Comparison of ENCODE assay signal across 30 cellular contexts in the genomic region with DNA sequence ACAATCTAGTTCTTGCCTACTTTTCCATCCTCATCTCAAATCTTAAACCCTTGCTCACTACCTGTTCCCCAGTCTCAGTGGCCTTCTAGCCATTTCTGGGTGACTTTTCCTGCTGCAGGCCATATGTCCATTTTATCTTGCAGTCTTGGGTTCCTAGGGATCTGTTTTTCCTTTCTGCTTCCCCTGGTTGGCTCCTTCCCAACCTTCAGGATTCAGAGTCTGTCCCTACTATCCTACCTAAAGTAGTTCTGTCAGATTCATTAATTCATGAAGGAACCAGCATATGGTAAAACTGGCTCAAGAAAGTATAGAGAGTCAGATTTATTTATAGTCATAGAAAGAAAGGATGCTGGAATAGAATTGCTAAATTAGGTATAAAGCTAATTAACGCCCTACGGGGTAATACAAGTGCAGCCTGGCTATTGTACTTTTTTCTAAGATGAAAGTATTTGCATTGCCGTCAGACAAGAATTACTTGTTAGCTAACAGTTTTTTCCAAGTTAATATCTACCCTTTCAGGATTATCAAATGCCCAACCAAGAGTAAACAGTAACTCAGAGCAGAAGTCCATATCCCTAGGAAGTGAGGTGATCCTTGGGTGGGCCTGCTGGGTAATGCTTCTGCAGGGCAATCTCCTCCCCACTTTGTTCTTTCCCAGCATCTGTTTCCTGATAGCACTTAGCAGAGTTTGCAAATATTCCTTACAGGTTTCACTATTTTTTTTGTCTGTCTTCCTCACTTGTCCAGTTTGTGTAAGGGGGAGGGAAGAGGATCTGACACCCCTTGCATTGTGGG.
DNase-seq lines count a peak whose midpoint lies in the region; ATAC-seq and TF ChIP-seq lines count a peak whose summit lies in the region.
"Had no signal": no experiment of that assay in that cellular context is flagged by ENCODE, and none has a peak within 500 bp of the region (broad histone marks: within the 10 kb centered on the region; RNA-seq: fewer than 3 reads in every experiment).

No MANE protein-coding gene starts in this region.

- peak overlapping the region; percentile 36 to 52 for H3K4me3 ChIP-seq in duodenal mucosa (ENCODE audit: low read depth in 1 of 2, low read length in 2 of 2)
- H3K4me3 ChIP-seq in mucosa of descending colon = no peak overlapping the region
- H3K4me3 ChIP-seq in upper lobe of right lung = no peak overlapping the region
- no peak overlapping the region for H3K4me3 ChIP-seq in heart left ventricle
- H3K4me3 ChIP-seq: GM23248, K562, MG63, sigmoid colon had no signal

- H3K36me3 ChIP-seq in duodenal mucosa (ENCODE audit: control insufficient read depth in 1 of 2, insufficient read depth in 2 of 2, low read length in 2 of 2) (no peaks in the 10 kb centered on the region), mucosa of descending colon (ENCODE audit: low read depth) (no peaks in the 10 kb centered on the region), upper lobe of right lung (no peaks in the 10 kb centered on the region), heart left ventricle (no peaks in the 10 kb centered on the region)
- H3K36me3 ChIP-seq: brain microvascular endothelial cell, MG63, neutrophil, sigmoid colon had no signal

- no peaks in the 10 kb centered on the region for H3K27me3 Mint-ChIP-seq in activated T-cell treated with anti-CD3 and anti-CD28 coated beads, Interleukin-2, amount 50 U/mL, for 4 hours (ENCODE audit: low read depth)
- H3K27me3 Mint-ChIP-seq: activated CD4-positive, alpha-beta memory T cell treated with anti-CD3 and anti-CD28 coated beads, Interleukin-2, amount 10 ng/mL, durations not matched to agents 7 days and 5 days had no signal

- H3K9me3 ChIP-seq in duodenal mucosa (ENCODE audit: control insufficient read depth in 1 of 2, low read length in 2 of 2) (no peaks in the 10 kb centered on the region), mucosa of descending colon (no peaks in the 10 kb centered on the region), upper lobe of right lung (no peaks in the 10 kb centered on the region), heart left ventricle (no peaks in the 10 kb centered on the region)
- H3K9me3 ChIP-seq: MG63, neutrophil, sigmoid colon had no signal

- no peaks in the 10 kb centered on the region for H3K4me1 Mint-ChIP-seq in activated T-cell treated with anti-CD3 and anti-CD28 coated beads, Interleukin-2, amount 50 U/mL, for 4 hours (ENCODE audit: low read depth)
- H3K4me1 Mint-ChIP-seq: activated CD4-positive, alpha-beta memory T cell treated with anti-CD3 and anti-CD28 coated beads, Interleukin-2, amount 10 ng/mL, durations not matched to agents 7 days and 5 days; naive B cell had no signal

- TF ChIP-seq POLR2A in heart left ventricle (IDR thresholded peaks at IDR 0.05) = no peak

- peaks cover 4 to 31% of the 10 kb centered on the region in 2 donors for H3K4me1 ChIP-seq in duodenal mucosa (ENCODE audit: control insufficient read depth in 1 of 2, insufficient read depth in 2 of 2, low read length in 2 of 2)
- H3K4me1 ChIP-seq in mucosa of descending colon (ENCODE audit: low read depth) = no peaks in the 10 kb centered on the region
- H3K4me1 ChIP-seq in upper lobe of right lung = no peaks in the 10 kb centered on the region
- H3K4me1 ChIP-seq in heart left ventricle = no peaks in the 10 kb centered on the region
- H3K4me1 ChIP-seq: sigmoid colon had no signal

- H3K9me3 Mint-ChIP-seq in activated T-cell treated with anti-CD3 and anti-CD28 coated beads, Interleukin-2, amount 50 U/mL, for 4 hours = no peaks in the 10 kb centered on the region
- H3K9me3 Mint-ChIP-seq: activated CD4-positive, alpha-beta memory T cell treated with anti-CD3 and anti-CD28 coated beads, Interleukin-2, amount 10 ng/mL, durations not matched to agents 7 days and 5 days; activated naive CD4-positive, alpha-beta T cell treated with anti-CD3 and anti-CD28 coated beads for 36 hours; stimulated activated naive B cell treated with anti-CD40 and anti-IgM and Interleukin-4, amounts not matched to agents 10 μg/mL and 1 μg/mL and 100 μg/mL, for 72 hours had no signal

- 65 to 81% (median 73%) methylated on average over 3 of the region's 3 CpGs for WGBS in heart left ventricle, 4 donors

- no peak overlapping the region for H3K4me3 Mint-ChIP-seq in activated T-cell treated with anti-CD3 and anti-CD28 coated beads, Interleukin-2, amount 50 U/mL, for 4 hours
- H3K4me3 Mint-ChIP-seq: activated CD4-positive, alpha-beta memory T cell treated with anti-CD3 and anti-CD28 coated beads, Interleukin-2, amount 10 ng/mL, durations not matched to agents 7 days and 5 days; activated naive CD4-positive, alpha-beta T cell treated with anti-CD3 and anti-CD28 coated beads for 36 hours; naive B cell; stimulated activated naive B cell treated with anti-CD40 and anti-IgM and Interleukin-4, amounts not matched to agents 10 μg/mL and 1 μg/mL and 100 μg/mL, for 72 hours had no signal

- intact Hi-C loops in mucosa of descending colon (cut with DNase I, micrococcal nuclease) (no loop called here), upper lobe of right lung (cut with DNase I) (no loop called here), heart left ventricle (cut with DNase I) (loop anchor here in 1 of 10 donors (5.0 kb wide), 1 partner anchor 32 kb away; no protein-coding TSS in a partner anchor)

- peak; percentile 63 to 76 for DNase-seq in NCI-H524 (lab: John Stamatoyannopoulos, UW)
- DNase-seq in NCI-H524 treated with DMSO at 0.1 percent for 48 hours (lab: John Stamatoyannopoulos, UW) = no peak
- peak in 1 of 3 donors; percentile 28 for DNase-seq in mucosa of descending colon
- DNase-seq in upper lobe of right lung = no peak
- no peak for DNase-seq in stimulated activated CD8-positive, alpha-beta memory T cell treated with anti-CD3 and anti-CD28 coated beads, Interleukin-4, amount 100 ng/mL, for 48 hours
- DNase-seq in activated T-cell treated with anti-CD3 and anti-CD28 coated beads, Interleukin-2, amount 50 U/mL, for 4 hours = no peak
- DNase-seq in heart left ventricle = no peak
- DNase-seq: 8988T; activated CD4-positive, alpha-beta memory T cell treated with anti-CD3 and anti-CD28 coated beads, Interleukin-2, amount 10 ng/mL, durations not matched to agents 7 days and 5 days; activated CD4-positive, alpha-beta T cell treated with anti-CD3 and anti-CD28 coated beads for 1 hour; activated CD8-positive, alpha-beta memory T cell treated with anti-CD3 and anti-CD28 coated beads, Interleukin-2, amount 50 U/mL, for 48 hours; activated naive CD4-positive, alpha-beta T cell treated with anti-CD3 and anti-CD28 coated beads for 36 hours; brain microvascular endothelial cell; DND-41; effector CD8-positive, alpha-beta T cell; erythroblast; GM23248; MG63; naive B cell; NCI-H1105 treated with DMSO at 0.1 percent for 48 hours; NCI-H187 treated with DMSO at 0.1 percent for 48 hours; NCI-H526 treated with DMSO at 0.1 percent for 48 hours; sigmoid colon; stimulated activated naive B cell treated with anti-CD40 and anti-IgM and Interleukin-4, amounts not matched to agents 10 μg/mL and 1 μg/mL and 100 μg/mL, for 72 hours; T-helper 2 cell had no signal

- H3K27ac ChIP-seq in duodenal mucosa (ENCODE audit: low read depth, low read length) = no peak overlapping the region
- H3K27ac ChIP-seq in upper lobe of right lung = no peak overlapping the region
- H3K27ac ChIP-seq in heart left ventricle = no peak overlapping the region
- H3K27ac ChIP-seq: brain microvascular endothelial cell, C4-2B, GM23248, neutrophil, sigmoid colon had no signal

- TF ChIP-seq CTCF in mucosa of descending colon (IDR thresholded peaks at IDR 0.05) (no peak), upper lobe of right lung (IDR thresholded peaks at IDR 0.05) (no peak), heart left ventricle (IDR thresholded peaks at IDR 0.05) (no peak)

- no peaks in the 10 kb centered on the region for H3K36me3 Mint-ChIP-seq in activated T-cell treated with anti-CD3 and anti-CD28 coated beads, Interleukin-2, amount 50 U/mL, for 4 hours (ENCODE audit: insufficient read depth)
- H3K36me3 Mint-ChIP-seq: naive B cell; stimulated activated naive B cell treated with anti-CD40 and anti-IgM and Interleukin-4, amounts not matched to agents 10 μg/mL and 1 μg/mL and 100 μg/mL, for 72 hours had no signal

- no peak overlapping the region for H3K9ac ChIP-seq in duodenal mucosa (ENCODE audit: low read depth in 1 of 2, low read length in 2 of 2)
- H3K9ac ChIP-seq: GM23248 had no signal

- ATAC-seq in mucosa of descending colon (peak; percentile 86), upper lobe of right lung (peak; percentile 17), heart left ventricle (no peak)
- ATAC-seq in activated T-cell treated with anti-CD3 and anti-CD28 coated beads, Interleukin-2, amount 50 U/mL, for 4 hours = no peak
- ATAC-seq: K562; Right ventricle myocardium inferior; stimulated activated naive B cell treated with anti-CD40 and anti-IgM and Interleukin-4, amounts not matched to agents 10 μg/mL and 1 μg/mL and 100 μg/mL, for 72 hours had no signal

- H3K27me3 ChIP-seq in duodenal mucosa (ENCODE audit: control insufficient read depth in 1 of 2, insufficient read depth in 2 of 2, low read length in 2 of 2) (no peaks in the 10 kb centered on the region), upper lobe of right lung (no peaks in the 10 kb centered on the region), heart left ventricle (peaks cover 0 to 20% (median 0%) of the 10 kb centered on the region in 9 donors)
- H3K27me3 ChIP-seq: brain microvascular endothelial cell, MG63, neutrophil, sigmoid colon had no signal

Comparison
In these comparisons a context has a peak if more than half of its experiments do, and no peak if none do; other contexts are left out.
1. DNase-seq: peak in NCI-H524 (2 of 2); none in NCI-H524 treated with DMSO at 0.1 percent for 48 hours (single experiment), upper lobe of right lung (single experiment), stimulated activated CD8-positive, alpha-beta memory T cell treated with anti-CD3 and anti-CD28 coated beads, Interleukin-4, amount 100 ng/mL, for 48 hours (single experiment), activated T-cell treated with anti-CD3 and anti-CD28 coated beads, Interleukin-2, amount 50 U/mL, for 4 hours (single experiment) and heart left ventricle (0 of 5).
2. H3K4me3 ChIP-seq: peak in duodenal mucosa (2 of 2); none in mucosa of descending colon (single experiment), upper lobe of right lung (single experiment) and heart left ventricle (0 of 12).
3. ATAC-seq: peak in mucosa of descending colon (single experiment) and upper lobe of right lung (single experiment); none in activated T-cell treated with anti-CD3 and anti-CD28 coated beads, Interleukin-2, amount 50 U/mL, for 4 hours (0 of 2) and heart left ventricle (0 of 4).